Comparison of ENCODE assay signal across 8 cellular contexts in the genomic region with DNA sequence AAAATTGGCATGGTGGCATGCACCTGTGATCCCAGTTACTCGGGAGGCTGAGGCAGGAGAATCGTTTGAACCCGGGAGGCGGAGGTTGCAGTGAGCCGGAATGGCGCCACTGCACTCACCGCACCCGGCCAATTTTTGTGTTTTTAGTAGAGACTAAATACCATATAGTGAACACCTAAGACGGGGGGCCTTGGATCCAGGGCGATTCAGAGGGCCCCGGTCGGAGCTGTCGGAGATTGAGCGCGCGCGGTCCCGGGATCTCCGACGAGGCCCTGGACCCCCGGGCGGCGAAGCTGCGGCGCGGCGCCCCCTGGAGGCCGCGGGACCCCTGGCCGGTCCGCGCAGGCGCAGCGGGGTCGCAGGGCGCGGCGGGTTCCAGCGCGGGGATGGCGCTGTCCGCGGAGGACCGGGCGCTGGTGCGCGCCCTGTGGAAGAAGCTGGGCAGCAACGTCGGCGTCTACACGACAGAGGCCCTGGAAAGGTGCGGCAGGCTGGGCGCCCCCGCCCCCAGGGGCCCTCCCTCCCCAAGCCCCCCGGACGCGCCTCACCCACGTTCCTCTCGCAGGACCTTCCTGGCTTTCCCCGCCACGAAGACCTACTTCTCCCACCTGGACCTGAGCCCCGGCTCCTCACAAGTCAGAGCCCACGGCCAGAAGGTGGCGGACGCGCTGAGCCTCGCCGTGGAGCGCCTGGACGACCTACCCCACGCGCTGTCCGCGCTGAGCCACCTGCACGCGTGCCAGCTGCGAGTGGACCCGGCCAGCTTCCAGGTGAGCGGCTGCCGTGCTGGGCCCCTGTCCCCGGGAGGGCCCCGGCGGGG. TPM values are rescaled to one million over a fixed set of nuclear protein-coding genes. Genes with fewer than 3 reads are reported as not detected.
DNase-seq lines count a peak whose midpoint lies in the region; ATAC-seq and TF ChIP-seq lines count a peak whose summit lies in the region.

A gene (plus strand): TSS at position 359 of the 820 bp plus-strand sequence. CDS start 28 bp downstream, at position 387.

- H3K27me3 ChIP-seq in heart left ventricle, result peaks cover 26 to 47% (median 37%) of the 10 kb centered on the region in 9 donors
- peaks cover 44 to 48% (median 47%) of the 10 kb centered on the region in 3 donors for H3K27me3 ChIP-seq in gastrocnemius medialis

- TF ChIP-seq POLR2A in heart left ventricle (IDR thresholded peaks at IDR 0.05) (no peak), gastrocnemius medialis (IDR thresholded peaks at IDR 0.05) (no peak)

- DNase-seq in D341Med (ENCODE audit: low spot score) (peak; percentile 94), KBM-7 (peak; percentile 46), heart left ventricle (peak in 1 of 5 donors; percentile 24), gastrocnemius medialis (no peak), SKM-1 (lab: John Stamatoyannopoulos, UW; ENCODE audit: unreplicated experiment) (no peak), mucosa of gallbladder (ENCODE audit: low spot score) (no peak)
- peak; percentile 47 to 67 for DNase-seq in activated T-cell treated with anti-CD3 and anti-CD28 coated beads, Interleukin-2, amount 50 U/mL, for 72 hours

- in situ Hi-C loops in KBM-7 (cut with MboI; ENCODE audit: low pct_unique_long_range_greater_than_20kb, low sequenced_read_pairs), result no loop called here
- in situ Hi-C loops in gastrocnemius medialis (cut with MboI; ENCODE audit: low sequenced_read_pairs in 4 of 4), result loop anchor here in 2 of 4 donors (5.0 kb wide), 1 partner anchor 73 kb away; no protein-coding TSS in a partner anchor

- no peaks in the 10 kb centered on the region for H3K4me1 Mint-ChIP-seq in activated T-cell treated with anti-CD3 and anti-CD28 coated beads, Interleukin-2, amount 50 U/mL, for 72 hours (ENCODE audit: low read depth)

- no peak within 1 kb of the TSS for H3K27ac ChIP-seq in heart left ventricle
- no peak within 1 kb of the TSS for H3K27ac ChIP-seq in gastrocnemius medialis

- H3K9me3 Mint-ChIP-seq in activated T-cell treated with anti-CD3 and anti-CD28 coated beads, Interleukin-2, amount 50 U/mL, for 72 hours, result no peaks in the 10 kb centered on the region

- peak in 9 of 12 donors; percentile 6 to 66 (median 47) for TF ChIP-seq CTCF in heart left ventricle (IDR thresholded peaks at IDR 0.05)
- TF ChIP-seq CTCF in gastrocnemius medialis (IDR thresholded peaks at IDR 0.05 in 4 of 5, conservative IDR thresholded peaks at IDR 0.05 in 1 of 5), result peak in 3 of 5 experiments; percentile 15 to 52 (median 39)

- H3K4me1 ChIP-seq in heart left ventricle (peaks cover 7 to 28% (median 12%) of the 10 kb centered on the region in 12 donors), gastrocnemius medialis (peaks cover 8 to 10% of the 10 kb centered on the region in 2 donors)

- H3K4me3 Mint-ChIP-seq in activated T-cell treated with anti-CD3 and anti-CD28 coated beads, Interleukin-2, amount 50 U/mL, for 72 hours, result peak within 1 kb of the TSS; percentile 59 to 72

- no peak within 1 kb of the TSS for H3K27ac Mint-ChIP-seq in activated T-cell treated with anti-CD3 and anti-CD28 coated beads, Interleukin-2, amount 50 U/mL, for 72 hours

- 6 to 12% (median 9%) methylated on average over 48 to 83 of the region's 83 CpGs for WGBS in heart left ventricle, 4 donors

- no peaks in the 10 kb centered on the region for H3K36me3 Mint-ChIP-seq in activated T-cell treated with anti-CD3 and anti-CD28 coated beads, Interleukin-2, amount 50 U/mL, for 72 hours (ENCODE audit: insufficient read depth in 2 of 2)

- H3K9me3 ChIP-seq in heart left ventricle, result no peaks in the 10 kb centered on the region
- H3K9me3 ChIP-seq in gastrocnemius medialis, result no peaks in the 10 kb centered on the region

- H3K4me3 ChIP-seq in heart left ventricle (peak within 1 kb of the TSS in 11 of 12 donors; percentile 6 to 45 (median 38)), gastrocnemius medialis (peak within 1 kb of the TSS; percentile 6 to 52 (median 20))

- ATAC-seq in activated T-cell treated with anti-CD3 and anti-CD28 coated beads, Interleukin-2, amount 50 U/mL, for 72 hours (replicated peaks in 1 of 2), result peak; percentile 24 to 26
- ATAC-seq in heart left ventricle, result peak in 1 of 4 donors; percentile 30
- peak in 1 of 2 donors; percentile 10 for ATAC-seq in gastrocnemius medialis
- ATAC-seq in GM18868 (IDR thresholded peaks at IDR 0.05; ENCODE audit: unreplicated experiment), result no peak

- H3K36me3 ChIP-seq in heart left ventricle, result peaks cover 0 to 4% (median 0%) of the 10 kb centered on the region in 9 donors
- no peaks in the 10 kb centered on the region for H3K36me3 ChIP-seq in gastrocnemius medialis

- peaks cover 27% of the 10 kb centered on the region for H3K27me3 Mint-ChIP-seq in activated T-cell treated with anti-CD3 and anti-CD28 coated beads, Interleukin-2, amount 50 U/mL, for 72 hours (ENCODE audit: low read depth)

- intact Hi-C loops in heart left ventricle (cut with DNase I) (loop anchor here in 9 of 10 donors (2.0 to 5.0 kb wide), 4 partner anchors 58 to 73 kb away; no protein-coding TSS in a partner anchor), gastrocnemius medialis (cut with DNase I; ENCODE audit: low total_unique reads) (loop anchor here (2.0 kb wide), 1 partner anchor 74 kb away; no protein-coding TSS in a partner anchor)

RNA-seq across cellular contexts. Expression of the gene that starts here (rescaled TPM):
- not detected for total RNA-seq in activated T-cell treated with anti-CD3 and anti-CD28 coated beads, Interleukin-2, amount 50 U/mL, for 72 hours
- not detected for total RNA-seq in heart left ventricle
- polyA plus RNA-seq in heart left ventricle, result not detected
- total RNA-seq in gastrocnemius medialis, result not detected
- not detected for total RNA-seq in mucosa of gallbladder

Comparison
In these comparisons a context has a peak if more than half of its experiments do, and no peak if none do; other contexts are left out.
1. Peak in DNase-seq and ATAC-seq in activated T-cell treated with anti-CD3 and anti-CD28 coated beads, Interleukin-2, amount 50 U/mL, for 72 hours; RNA of the gene not detected or under 1 TPM.
2. DNase-seq: peak in D341Med (single experiment) and KBM-7 (single experiment); none in gastrocnemius medialis (0 of 2), SKM-1 (single experiment) and mucosa of gallbladder (single experiment).